In genomic region chr19:53394522-53394973, GRCh38 we compare ENCODE assay signal across 8 cellular contexts. TPM values are rescaled to one million over a fixed set of nuclear protein-coding genes. Genes with fewer than 3 reads are reported as not detected.
DNase-seq lines count a peak whose midpoint lies in the region; ATAC-seq and TF ChIP-seq lines count a peak whose summit lies in the region.

No MANE protein-coding gene starts in this region.

- no peaks in the 10 kb centered on the region for H3K9me3 ChIP-seq in osteoblast (ENCODE audit: low read depth, low read length)

- H3K4me2 ChIP-seq in osteoblast (ENCODE audit: insufficient read depth, low read length), result peak overlapping the region; percentile 97

- peak overlapping the region; percentile 96 for H3K27ac Mint-ChIP-seq in WTC11
- H3K27ac Mint-ChIP-seq in glutamatergic neuron (ENCODE audit: unreplicated experiment), result peak overlapping the region; percentile 97

- no peaks in the 10 kb centered on the region for H3K27me3 Mint-ChIP-seq in WTC11 (ENCODE audit: low read depth)
- H3K27me3 Mint-ChIP-seq in glutamatergic neuron (ENCODE audit: unreplicated experiment), result peaks cover 5% of the 10 kb centered on the region

- DNase-seq in AG04449 (ENCODE audit: low read depth, low spot score) (no peak), H4 (ENCODE audit: low spot score) (peak; percentile 13), WTC11 (ENCODE audit: low spot score) (peak; percentile 66), glutamatergic neuron (peak; percentile 80), osteoblast (ENCODE audit: insufficient read length, low spot score, missing footprints) (peak; percentile 81), UCSD-AML1 (lab: John Stamatoyannopoulos, UW; ENCODE audit: unreplicated experiment) (no peak)

- H3K36me3 Mint-ChIP-seq in WTC11 (peaks cover 9% of the 10 kb centered on the region), glutamatergic neuron (ENCODE audit: unreplicated experiment) (peaks cover 3% of the 10 kb centered on the region)

- peaks cover 7% of the 10 kb centered on the region for H3K36me3 ChIP-seq in osteoblast (ENCODE audit: insufficient read depth, low read length)

- H4K20me1 ChIP-seq in osteoblast (ENCODE audit: insufficient read depth, low read length), result no peaks in the 10 kb centered on the region

- H3K79me2 ChIP-seq in osteoblast (ENCODE audit: insufficient read depth, low read length), result peaks cover 19% of the 10 kb centered on the region

- H3K4me1 ChIP-seq in osteoblast (ENCODE audit: insufficient read depth, low read length), result peaks cover 12% of the 10 kb centered on the region

- CTCF ChIA-PET in AG04449 (lab: Yijun Ruan, JAX), result interaction anchor here (1.4 to 1.7 kb wide), 2 partner anchors 14 to 201 kb away, joined by 4 to 5 read pairs; no protein-coding TSS in a partner anchor
- CTCF ChIA-PET in WTC11 (lab: Charles Lee), result interaction anchor here (0.6 to 3.5 kb wide), 10 partner anchors 26 to 548 kb away, joined by 3 to 25 read pairs (median 5); partner anchors contain the start of genes ZNF525, ZNF761 and ZNF845

- peak overlapping the region; percentile 77 for H3K4me3 ChIP-seq in AG04449 (ENCODE audit: low read depth, low read length)
- H3K4me3 ChIP-seq in osteoblast (ENCODE audit: insufficient read depth, low read length), result peak overlapping the region; percentile 92

- ATAC-seq in WTC11 (peak; percentile 33), HG03469 (IDR thresholded peaks at IDR 0.05; ENCODE audit: unreplicated experiment) (no peak), HG03108 (IDR thresholded peaks at IDR 0.05; ENCODE audit: unreplicated experiment) (no peak)

- H2AFZ ChIP-seq in osteoblast (ENCODE audit: low read length), result peak overlapping the region; percentile 96

- H3K27me3 ChIP-seq in osteoblast (ENCODE audit: insufficient read depth, low read length), result no peaks in the 10 kb centered on the region

- H3K4me3 Mint-ChIP-seq in WTC11 (peak overlapping the region; percentile 88), glutamatergic neuron (ENCODE audit: unreplicated experiment) (peak overlapping the region; percentile 96)

- H3K4me1 Mint-ChIP-seq in WTC11 (peaks cover 43% of the 10 kb centered on the region), glutamatergic neuron (ENCODE audit: low read depth, unreplicated experiment) (peaks cover 12% of the 10 kb centered on the region)

- POLR2A ChIA-PET in AG04449 (lab: Yijun Ruan, JAX) (no interaction called here), WTC11 (lab: Charles Lee) (interaction anchor here (0.8 to 1.3 kb wide), 2 partner anchors 29 to 126 kb away, joined by 3 read pairs; partner anchors contain the start of gene ZNF525)

- H3K9me3 Mint-ChIP-seq in WTC11, result peaks cover 6% of the 10 kb centered on the region; the same call in 1 of the 2 replicates
- H3K9me3 Mint-ChIP-seq in glutamatergic neuron (ENCODE audit: unreplicated experiment), result peaks cover 11% of the 10 kb centered on the region

- H3K27ac ChIP-seq in osteoblast (ENCODE audit: low read depth, low read length), result peak overlapping the region; percentile 70

- no peak for TF ChIP-seq CTCF in AG04449 (IDR thresholded peaks at IDR 0.05; ENCODE audit: insufficient read depth, low read length, missing control alignments)
- no peak for TF ChIP-seq CTCF in WTC11 (IDR thresholded peaks at IDR 0.05)
- TF ChIP-seq CTCF in glutamatergic neuron (IDR thresholded peaks at IDR 0.05; ENCODE audit: partially characterized antibody, unreplicated experiment), result no peak
- TF ChIP-seq CTCF in osteoblast (IDR thresholded peaks at IDR 0.05; ENCODE audit: extremely low read depth, low read depth, low read length), result no peak

TF ChIP-seq in WTC11, 78 proteins besides CTCF, POLR2A, EP300 and RAD21:
- TF ChIP-seq FOXP1 (CRISPR knock-in tag; IDR thresholded peaks at IDR 0.05; ENCODE audit: borderline replicate concordance) (peak; percentile 45; the same call in 1 of the 2 replicates), ZBTB21 (CRISPR knock-in tag; IDR thresholded peaks at IDR 0.05; ENCODE audit: borderline replicate concordance) (peak; percentile 47; the same call in 1 of the 2 replicates), TP53 (CRISPR knock-in tag; IDR thresholded peaks at IDR 0.05) (no peak)

RNA-seq across cellular contexts. Expression of gene ZNF765, which starts 0.4 kb away (rescaled TPM):
- total RNA-seq in H4 (2014; rRNA removed; shearing (Covaris generic)), result 5.3 and 6.7 TPM in 2 replicates
- total RNA-seq in WTC11 (2021) (18.3 to 23.6 TPM (median 19.6 TPM) in 3 replicates), glutamatergic neuron (ENCODE audit: unreplicated experiment) (21.4 TPM), osteoblast (15.6 TPM in 2 replicates)

RNA-seq across cellular contexts. Expression of gene ZNF525, which starts 29.0 kb away (rescaled TPM):
- 1.5 and 1.6 TPM in 2 replicates for total RNA-seq in H4 (2014; rRNA removed; shearing (Covaris generic))
- total RNA-seq in WTC11 (2021) (46.9 to 59.7 TPM (median 48.6 TPM) in 3 replicates), glutamatergic neuron (ENCODE audit: unreplicated experiment) (8.2 TPM), osteoblast (6.8 and 8.0 TPM in 2 replicates)

RNA-seq across cellular contexts. Expression of gene ZNF761, which starts 37.2 kb away (rescaled TPM):
- 7.8 and 12.6 TPM in 2 replicates for total RNA-seq in H4 (2014; rRNA removed; shearing (Covaris generic))
- total RNA-seq in WTC11 (2021) (28.4 to 29.7 TPM (median 29.4 TPM) in 3 replicates), glutamatergic neuron (ENCODE audit: unreplicated experiment) (9.8 TPM), osteoblast (13.0 and 16.5 TPM in 2 replicates)

Comparison
In these comparisons a context has a peak if more than half of its experiments do, and no peak if none do; other contexts are left out.
1. DNase-seq: peak in H4 (single experiment), WTC11 (single experiment), glutamatergic neuron (single experiment) and osteoblast (single experiment); none in AG04449 (single experiment) and UCSD-AML1 (single experiment).